Comparison of ENCODE assay signal across 9 cellular contexts in genomic region chr2:75523313-75524275, GRCh38. TPM values are rescaled to one million over a fixed set of nuclear protein-coding genes. Genes with fewer than 3 reads are reported as not detected.
DNase-seq lines count a peak whose midpoint lies in the region; ATAC-seq and TF ChIP-seq lines count a peak whose summit lies in the region.
"Had no signal": no experiment of that assay in that cellular context is flagged by ENCODE, and none has a peak within 500 bp of the region (broad histone marks: within the 10 kb centered on the region; RNA-seq: fewer than 3 reads in every experiment).

No MANE protein-coding gene starts in this region.

- TF ChIP-seq CTCF in osteoblast (IDR thresholded peaks at IDR 0.05; ENCODE audit: extremely low read depth, low read depth, low read length) (no peak), tibial artery (IDR thresholded peaks at IDR 0.05) (no peak), WERI-Rb-1 (IDR thresholded peaks at IDR 0.05; ENCODE audit: low read depth, low read length) (no peak)

- H3K9me3 ChIP-seq in osteoblast (ENCODE audit: low read depth, low read length) (no peaks in the 10 kb centered on the region), tibial artery (no peaks in the 10 kb centered on the region), WERI-Rb-1 (ENCODE audit: severe bottlenecking) (no peaks in the 10 kb centered on the region)

- H2AFZ ChIP-seq in osteoblast (ENCODE audit: low read length) = no peak overlapping the region

- peaks cover 91% of the 10 kb centered on the region for H3K79me2 ChIP-seq in osteoblast (ENCODE audit: insufficient read depth, low read length)

- DNase-seq in amniotic stem cell (lab: John Stamatoyannopoulos, UW) (peak; percentile 4), osteoblast (ENCODE audit: insufficient read length, low spot score, missing footprints) (peak; percentile 37), tibial artery (no peak), WERI-Rb-1 (no peak)
- no peak for DNase-seq in activated CD4-positive, alpha-beta T cell treated with anti-CD3 and anti-CD28 coated beads, Interleukin-2, amount 50 U/mL, for 4 hours
- DNase-seq: activated B cell treated with CpG ODN at 0.5 μM for 24 hours, NCI-H1105 had no signal

- peaks cover 69% of the 10 kb centered on the region for H4K20me1 ChIP-seq in osteoblast (ENCODE audit: insufficient read depth, low read length)

- H3K27me3 ChIP-seq in osteoblast (ENCODE audit: insufficient read depth, low read length) (no peaks in the 10 kb centered on the region), tibial artery (peaks cover 0 to 3% of the 10 kb centered on the region in 2 donors), WERI-Rb-1 (ENCODE audit: insufficient read depth, low read depth, severe bottlenecking) (peaks cover 89% of the 10 kb centered on the region)

- ATAC-seq in GM19351 (IDR thresholded peaks at IDR 0.05; ENCODE audit: unreplicated experiment) = peak; percentile 87
- peak; percentile 58 for ATAC-seq in HG03108 (IDR thresholded peaks at IDR 0.05; ENCODE audit: unreplicated experiment)

- intact Hi-C loops in tibial artery (cut with DNase I; ENCODE audit: low total_unique reads) = no loop called here

- H3K4me2 ChIP-seq in osteoblast (ENCODE audit: insufficient read depth, low read length) = no peak overlapping the region

- peak overlapping the region; percentile 4 for H3K27ac ChIP-seq in osteoblast (ENCODE audit: low read depth, low read length)
- H3K27ac ChIP-seq in tibial artery = no peak overlapping the region
- no peak overlapping the region for H3K27ac ChIP-seq in WERI-Rb-1

- H3K4me1 ChIP-seq in osteoblast (ENCODE audit: insufficient read depth, low read length) (peaks cover 48% of the 10 kb centered on the region), tibial artery (no peaks in the 10 kb centered on the region)

- no peak overlapping the region for H3K4me3 ChIP-seq in osteoblast (ENCODE audit: insufficient read depth, low read length)
- no peak overlapping the region for H3K4me3 ChIP-seq in tibial artery
- no peak overlapping the region for H3K4me3 ChIP-seq in WERI-Rb-1 (ENCODE audit: low read depth, low read length)

- peaks cover 19% of the 10 kb centered on the region for H3K36me3 ChIP-seq in osteoblast (ENCODE audit: insufficient read depth, low read length)
- no peaks in the 10 kb centered on the region for H3K36me3 ChIP-seq in tibial artery
- H3K36me3 ChIP-seq in WERI-Rb-1 = no peaks in the 10 kb centered on the region

RNA-seq across cellular contexts. Expression of gene EVA1A, which starts 37.1 kb away (rescaled TPM):
- total RNA-seq in osteoblast = 70.9 and 74.8 TPM in 2 replicates
- total RNA-seq: activated B cell treated with CpG ODN at 0.5 μM for 24 hours had no signal

Comparison
In these comparisons a context has a peak if more than half of its experiments do, and no peak if none do; other contexts are left out.
1. DNase-seq: peak in amniotic stem cell (single experiment) and osteoblast (single experiment); none in tibial artery (0 of 2), WERI-Rb-1 (single experiment) and activated CD4-positive, alpha-beta T cell treated with anti-CD3 and anti-CD28 coated beads, Interleukin-2, amount 50 U/mL, for 4 hours (0 of 2).